In genomic region chr5:56094579-56095361, GRCh38 we compare ENCODE assay signal across 8 cellular contexts.
DNase-seq lines count a peak whose midpoint lies in the region; ATAC-seq, FAIRE-seq and TF ChIP-seq lines count a peak whose summit lies in the region.

No MANE protein-coding gene starts in this region.

- peak; percentile 24 for DNase-seq in activated CD4-positive, alpha-beta T cell treated with anti-CD3 and anti-CD28 coated beads, Interleukin-2, amount 50 U/mL, for 1 hour
- peak; percentile 25 to 56 for DNase-seq in stimulated activated CD4-positive, alpha-beta T cell treated with anti-CD3 and anti-CD28 coated beads, Interleukin-15, amount 100 ng/mL, for 1 hour (ENCODE audit: low read depth in 1 of 2, low spot score in 1 of 2)
- DNase-seq in foreskin melanocyte (no peak), NCI-H510A (lab: John Stamatoyannopoulos, UW) (no peak), H54 (ENCODE audit: insufficient read length, low spot score) (no peak), NCI-H1436 (lab: John Stamatoyannopoulos, UW) (no peak)

- FAIRE-seq in H54 (lab: Jason Lieb, UNC) = no peak

- ATAC-seq in GM18505 (IDR thresholded peaks at IDR 0.05; ENCODE audit: unreplicated experiment) (peak; percentile 14), HG02943 (IDR thresholded peaks at IDR 0.05; ENCODE audit: low read depth, unreplicated experiment) (peak; percentile 29)

- no peak for TF ChIP-seq POLR2A in GM18505 (IDR thresholded peaks at IDR 0.05; ENCODE audit: borderline replicate concordance, extremely low read depth, insufficient read depth, insufficient read length)
- TF ChIP-seq POLR2A in H54 (IDR thresholded peaks at IDR 0.05; ENCODE audit: low read depth, low read length) = no peak

Comparison
In these comparisons a context has a peak if more than half of its experiments do, and no peak if none do; other contexts are left out.
1. DNase-seq: peak in activated CD4-positive, alpha-beta T cell treated with anti-CD3 and anti-CD28 coated beads, Interleukin-2, amount 50 U/mL, for 1 hour (single experiment) and stimulated activated CD4-positive, alpha-beta T cell treated with anti-CD3 and anti-CD28 coated beads, Interleukin-15, amount 100 ng/mL, for 1 hour (2 of 2); none in foreskin melanocyte (single experiment), NCI-H510A (single experiment), H54 (single experiment) and NCI-H1436 (single experiment).